8 cellular contexts compared by ENCODE assay signal in the genomic region with DNA sequence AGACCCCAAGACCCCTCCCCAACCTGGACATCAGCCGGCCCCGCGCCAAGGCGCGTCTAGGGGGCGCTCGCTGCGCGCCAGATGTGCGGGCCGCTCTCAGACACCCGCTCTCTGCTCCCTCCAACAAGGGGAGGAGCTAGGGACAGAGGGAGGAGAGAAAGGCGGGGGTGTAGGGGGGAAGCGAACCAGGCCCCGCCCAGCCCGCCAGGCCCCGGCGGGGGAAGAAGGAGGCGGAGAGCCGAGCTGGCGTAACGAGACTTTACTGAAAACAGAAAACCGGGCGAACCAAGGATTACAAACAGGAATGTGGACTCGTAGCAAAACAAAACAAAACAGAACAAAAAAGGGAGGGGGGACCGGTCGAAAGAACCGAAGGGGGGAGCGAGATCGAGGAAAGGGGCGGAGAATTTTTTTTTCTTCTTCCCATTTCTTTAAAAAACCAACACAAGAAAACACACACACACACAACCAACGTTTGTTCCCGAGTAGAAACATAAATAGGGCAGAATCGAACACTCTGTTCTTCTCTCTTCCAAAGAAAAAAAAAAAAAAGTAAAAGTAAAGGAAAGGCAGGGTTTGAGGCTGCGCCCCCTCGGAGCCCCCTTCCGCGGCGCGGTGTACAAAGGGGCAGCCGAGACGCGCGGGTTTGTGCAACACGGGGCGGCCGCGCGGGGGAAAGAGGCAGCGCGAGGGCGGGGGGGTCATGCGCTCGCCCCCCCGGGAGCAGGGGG. TPM values are rescaled to one million over a fixed set of nuclear protein-coding genes. Genes with fewer than 3 reads are reported as not detected.
DNase-seq lines count a peak whose midpoint lies in the region; ATAC-seq and TF ChIP-seq lines count a peak whose summit lies in the region.

No MANE protein-coding gene starts in this region.

- WGBS in prostate gland: under 1% methylated on average over 55 of the region's 55 CpGs
- under 1% methylated on average over 52 of the region's 55 CpGs for WGBS in urinary bladder

- peak overlapping the region; percentile 98 for H3K27ac ChIP-seq in CD4-positive, CD25-positive, alpha-beta regulatory T cell (ENCODE audit: insufficient read depth, low read length, poor library complexity, severe bottlenecking)
- H3K27ac ChIP-seq in angular gyrus (ENCODE audit: low read depth, low read length) (peak overlapping the region; percentile 96), right atrium auricular region (peak overlapping the region; percentile 99), prostate gland (peak overlapping the region; percentile 99 to 100), urinary bladder (ENCODE audit: low read depth) (peak overlapping the region; percentile 99)

- H3K36me3 Mint-ChIP-seq in CD4-positive, CD25-positive, alpha-beta regulatory T cell: peaks cover 13% of the 10 kb centered on the region
- peaks cover 6% of the 10 kb centered on the region for H3K36me3 Mint-ChIP-seq in T-helper 17 cell (ENCODE audit: low read depth)

- H3K4me3 Mint-ChIP-seq in CD4-positive, CD25-positive, alpha-beta regulatory T cell: peak overlapping the region; percentile 98 to 99 (median 99)
- peak overlapping the region; percentile 94 for H3K4me3 Mint-ChIP-seq in T-helper 17 cell

- H3K27me3 ChIP-seq in CD4-positive, CD25-positive, alpha-beta regulatory T cell (ENCODE audit: control insufficient read depth, insufficient read depth, low read length): no peaks in the 10 kb centered on the region
- no peaks in the 10 kb centered on the region for H3K27me3 ChIP-seq in right atrium auricular region
- H3K27me3 ChIP-seq in prostate gland (replicated peaks; ENCODE audit: insufficient read depth): no peaks in the 10 kb centered on the region

- peaks cover 0 to 14% (median 0%) of the 10 kb centered on the region in 7 donors for H3K9me3 Mint-ChIP-seq in CD4-positive, CD25-positive, alpha-beta regulatory T cell

- peak; percentile 82 to 97 (median 93) for DNase-seq in CD4-positive, CD25-positive, alpha-beta regulatory T cell
- DNase-seq in GOT3 (lab: John Stamatoyannopoulos, UW) (peak; percentile 80), NCI-H1694 treated with DMSO at 0.1 percent for 48 hours (lab: John Stamatoyannopoulos, UW) (peak; percentile 92), T-helper 17 cell (peak; percentile 76 to 84 (median 84)), right atrium auricular region (ENCODE audit: low spot score) (peak; percentile 87), prostate gland (ENCODE audit: low spot score) (peak; percentile 95)

- H3K9me3 ChIP-seq in CD4-positive, CD25-positive, alpha-beta regulatory T cell (ENCODE audit: control insufficient read depth in 2 of 2, low read length in 2 of 2): no peaks in the 10 kb centered on the region
- H3K9me3 ChIP-seq in T-helper 17 cell (ENCODE audit: control insufficient read depth, low read length, poor library complexity, severe bottlenecking) (no peaks in the 10 kb centered on the region), right atrium auricular region (no peaks in the 10 kb centered on the region), prostate gland (no peaks in the 10 kb centered on the region)

- peaks cover 35% of the 10 kb centered on the region for H3K27me3 Mint-ChIP-seq in CD4-positive, CD25-positive, alpha-beta regulatory T cell
- no peaks in the 10 kb centered on the region for H3K27me3 Mint-ChIP-seq in T-helper 17 cell

- peak; percentile 87 to 96 for TF ChIP-seq CTCF in right atrium auricular region (IDR thresholded peaks at IDR 0.05)
- TF ChIP-seq CTCF in prostate gland (IDR thresholded peaks at IDR 0.05): peak; percentile 62 to 98 (median 89)

- H3K27ac Mint-ChIP-seq in CD4-positive, CD25-positive, alpha-beta regulatory T cell: peak overlapping the region; percentile 97 to 100 (median 99)
- H3K27ac Mint-ChIP-seq in T-helper 17 cell: peak overlapping the region; percentile 99

- peaks cover 18% of the 10 kb centered on the region for H3K36me3 ChIP-seq in CD4-positive, CD25-positive, alpha-beta regulatory T cell (ENCODE audit: control insufficient read depth, insufficient read depth, low read length)
- H3K36me3 ChIP-seq in right atrium auricular region: peaks cover 23% of the 10 kb centered on the region
- H3K36me3 ChIP-seq in prostate gland: no peaks in the 10 kb centered on the region
- no peaks in the 10 kb centered on the region for H3K36me3 ChIP-seq in urinary bladder (ENCODE audit: insufficient read depth)

- intact Hi-C loops in prostate gland (cut with DNase I): loop anchor here (1.0 to 5.0 kb wide), 3 partner anchors 44 to 138 kb away; partner anchors contain the start of genes LSM4 and SSBP4

- peak overlapping the region; percentile 98 for H3K4me3 ChIP-seq in CD4-positive, CD25-positive, alpha-beta regulatory T cell (ENCODE audit: low read depth, low read length)
- H3K4me3 ChIP-seq in right atrium auricular region (peak overlapping the region; percentile 92 to 100), prostate gland (peak overlapping the region; percentile 99), urinary bladder (ENCODE audit: low read depth, low read length) (peak overlapping the region; percentile 91)

- H3K4me1 ChIP-seq in CD4-positive, CD25-positive, alpha-beta regulatory T cell (ENCODE audit: control insufficient read depth, insufficient read depth, low read length, poor library complexity, severe bottlenecking): peaks cover 53% of the 10 kb centered on the region
- H3K4me1 ChIP-seq in right atrium auricular region (peaks cover 0 to 56% of the 10 kb centered on the region in 2 donors), prostate gland (replicated peaks) (peaks cover 22% of the 10 kb centered on the region), urinary bladder (ENCODE audit: insufficient read depth) (peaks cover 3% of the 10 kb centered on the region)

- TF ChIP-seq POLR2A in prostate gland (IDR thresholded peaks at IDR 0.05): peak; percentile 97

- peak; percentile 49 to 51 for ATAC-seq in CD4-positive, CD25-positive, alpha-beta regulatory T cell (ENCODE audit: low read depth in 2 of 2)
- peak; percentile 29 for ATAC-seq in T-helper 17 cell

- peaks cover 6 to 58% (median 30%) of the 10 kb centered on the region in 4 donors for H3K4me1 Mint-ChIP-seq in CD4-positive, CD25-positive, alpha-beta regulatory T cell
- H3K4me1 Mint-ChIP-seq in T-helper 17 cell: peaks cover 34% of the 10 kb centered on the region

RNA-seq across cellular contexts. Expression of gene JUND, which starts 1.7 kb away (rescaled TPM):
- total RNA-seq in CD4-positive, CD25-positive, alpha-beta regulatory T cell: 1,564 TPM
- 10 to 100 TPM; 30.7 to 85.9 (median 58.8) TPM for polyA plus RNA-seq in CD4-positive, CD25-positive, alpha-beta regulatory T cell
- total RNA-seq in T-helper 17 cell: 1,000 to 10,000 TPM; 1,212 to 1,401 TPM
- 100 to 1,000 TPM; 240 to 420 TPM for total RNA-seq in right atrium auricular region
- total RNA-seq in prostate gland: 100 to 1,000 TPM; 521 to 844 TPM
- 59.5 TPM for total RNA-seq in urinary bladder
- 473 TPM for polyA plus RNA-seq in urinary bladder

RNA-seq across cellular contexts. Expression of gene IQCN, which starts 5.4 kb away (rescaled TPM):
- total RNA-seq in CD4-positive, CD25-positive, alpha-beta regulatory T cell: 26.5 TPM
- polyA plus RNA-seq in CD4-positive, CD25-positive, alpha-beta regulatory T cell: under 1 TPM in 3 of 4 donors, not detected in 1; 0.03 to 0.28 (median 0.16) TPM
- total RNA-seq in T-helper 17 cell: 10 to 100 TPM; 16.5 to 21.9 TPM
- total RNA-seq in right atrium auricular region: 1 to 10 TPM in 1 of 2 donors, under 1 TPM in 1; 0.52 to 1.5 TPM
- 10 to 100 TPM in 1 of 2 donors, 1 to 10 TPM in 1; 4.1 to 19.5 TPM for total RNA-seq in prostate gland
- total RNA-seq in urinary bladder: 1.3 TPM
- polyA plus RNA-seq in urinary bladder: 1.8 TPM

RNA-seq across cellular contexts. Expression of gene LSM4, which starts 43.2 kb away (rescaled TPM):
- total RNA-seq in CD4-positive, CD25-positive, alpha-beta regulatory T cell: 45.6 TPM
- 100 to 1,000 TPM; 101 to 118 (median 116) TPM for polyA plus RNA-seq in CD4-positive, CD25-positive, alpha-beta regulatory T cell
- total RNA-seq in T-helper 17 cell (10 to 100 TPM; 43.3 to 46.6 TPM), right atrium auricular region (10 to 100 TPM; 68.5 to 97.3 TPM), prostate gland (100 to 1,000 TPM; 157 to 215 TPM), urinary bladder (56.5 TPM)
- polyA plus RNA-seq in urinary bladder: 97.5 TPM

RNA-seq across cellular contexts. Expression of gene PDE4C, which starts 53.4 kb away (rescaled TPM):
- not detected for total RNA-seq in CD4-positive, CD25-positive, alpha-beta regulatory T cell
- polyA plus RNA-seq in CD4-positive, CD25-positive, alpha-beta regulatory T cell: not detected
- under 1 TPM in 1 of 2 donors, not detected in 1; 0.31 TPM for total RNA-seq in T-helper 17 cell
- 1 to 10 TPM in 1 of 2 donors, not detected in 1; 1.4 TPM for total RNA-seq in right atrium auricular region
- total RNA-seq in prostate gland: 1 to 10 TPM in 1 of 2 donors, under 1 TPM in 1; 0.27 to 1.6 TPM
- 1.7 TPM for total RNA-seq in urinary bladder
- 1.1 TPM for polyA plus RNA-seq in urinary bladder

Comparison
In these comparisons a context has a peak if more than half of its experiments do, and no peak if none do; other contexts are left out.
1. Peak in every context shown above with its lines: DNase-seq, ATAC-seq, H3K4me3 ChIP-seq and H3K27ac ChIP-seq.